In the genomic region with DNA sequence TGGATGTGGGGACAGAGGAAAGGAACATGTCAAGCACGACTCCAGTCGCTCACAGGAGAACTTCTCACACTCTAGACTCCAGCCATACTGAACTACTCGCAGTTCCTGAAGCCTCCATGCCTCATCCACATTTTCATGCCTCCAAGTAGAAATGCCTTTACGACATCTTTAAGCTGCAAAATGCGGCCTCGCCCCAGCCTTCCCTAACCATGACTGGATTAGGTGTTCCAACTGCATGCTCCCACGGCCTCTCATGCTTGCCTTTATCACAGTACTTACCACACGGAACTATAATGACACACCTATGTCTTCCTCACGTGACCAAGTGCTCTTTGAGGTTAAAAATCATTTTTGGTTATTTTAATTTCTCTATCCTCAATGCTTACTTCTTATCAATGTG, we compare ENCODE assay signal across 17 cellular contexts.
"Had no signal": no experiment of that assay in that cellular context is flagged by ENCODE, and none has a peak within 500 bp of the region (broad histone marks: within the 10 kb centered on the region; RNA-seq: fewer than 3 reads in every experiment).

No MANE protein-coding gene starts in this region.

- H3K27me3 ChIP-seq: body of pancreas, right atrium auricular region, SJCRH30, suprapubic skin, upper lobe of left lung had no signal

- H3K27me3 Mint-ChIP-seq: progenitor cell of endocrine pancreas had no signal

- H3K4me1 ChIP-seq: body of pancreas, lower lobe of right lung, right atrium auricular region, SJCRH30, suprapubic skin had no signal

- H3K27ac ChIP-seq: body of pancreas, lower lobe of right lung, right atrium auricular region, SJCRH30, suprapubic skin, upper lobe of left lung had no signal

- H3K27ac Mint-ChIP-seq: progenitor cell of endocrine pancreas had no signal

- H3K4me3 Mint-ChIP-seq: immature natural killer cell had no signal

- DNase-seq: activated effector memory CD4-positive, alpha-beta T cell treated with anti-CD3 and anti-CD28 coated beads, Interleukin-2, amount 50 U/mL, for 16 hours; amygdala; body of pancreas; cortex of kidney; effector CD4-positive, alpha-beta T cell; foreskin fibroblast; immature natural killer cell; lower lobe of right lung; SJCRH30; stimulated activated CD4-positive, alpha-beta T cell treated with anti-CD3 and anti-CD28 coated beads, Interleukin-2, amount 100 ng/mL, for 48 hours; stimulated activated naive CD4-positive, alpha-beta T cell treated with Interleukin-2 at 50 U/mL for 16 hours; T1000; upper lobe of left lung had no signal

- H3K9me3 Mint-ChIP-seq: immature natural killer cell had no signal

- H3K9me3 ChIP-seq: body of pancreas, lower lobe of right lung, right atrium auricular region, SJCRH30, suprapubic skin, upper lobe of left lung had no signal

- H3K4me3 ChIP-seq: body of pancreas, lower lobe of right lung, right atrium auricular region, SJCRH30, suprapubic skin, upper lobe of left lung had no signal

- ATAC-seq: activated CD4-positive, CD25-positive, alpha-beta regulatory T cell treated with anti-CD3 and anti-CD28 coated beads, Interleukin-2, amount 50 U/mL, for 24 hours; body of pancreas; lower lobe of right lung had no signal
